ENCODE assay signal across 8 cellular contexts in the genomic region with DNA sequence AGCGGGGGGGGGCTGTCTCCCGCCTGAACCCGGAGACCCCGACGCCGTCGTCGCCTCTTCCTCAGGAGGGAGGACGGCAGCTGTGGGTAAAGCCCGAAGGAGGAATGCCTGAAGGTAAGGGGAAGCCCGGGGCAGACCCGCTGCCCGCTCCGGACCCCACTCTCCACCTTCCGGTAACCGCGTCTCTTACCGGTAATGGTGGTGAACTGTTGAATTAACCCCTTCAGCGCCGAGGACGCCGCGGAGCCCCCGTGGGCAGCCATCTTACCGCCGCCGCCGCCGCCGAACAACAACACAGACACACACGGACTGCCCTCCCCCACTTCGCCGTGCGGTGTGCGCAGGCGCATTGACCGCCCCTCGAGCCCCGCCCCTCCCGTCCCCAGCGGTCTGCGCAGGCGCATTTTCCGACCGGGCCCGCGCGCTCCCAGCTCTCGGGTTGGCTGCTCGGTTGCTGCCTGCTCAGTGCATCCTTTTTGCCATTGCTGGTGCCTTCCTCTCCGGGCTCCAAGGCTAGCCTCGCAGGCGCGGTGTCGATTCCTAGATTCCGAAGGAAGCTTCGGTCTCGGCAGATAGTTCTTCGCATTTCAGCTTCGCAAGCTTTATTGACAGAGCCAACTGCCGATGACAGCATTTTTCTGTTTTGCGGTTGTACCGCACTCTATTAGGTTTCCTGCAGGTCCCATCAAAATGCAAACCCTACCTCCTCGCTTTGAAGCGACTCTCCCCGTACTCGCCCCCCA. TPM values are rescaled to one million over a fixed set of nuclear protein-coding genes. Genes with fewer than 3 reads are reported as not detected.
DNase-seq lines count a peak whose midpoint lies in the region; ATAC-seq and TF ChIP-seq lines count a peak whose summit lies in the region.

A gene with protein sequence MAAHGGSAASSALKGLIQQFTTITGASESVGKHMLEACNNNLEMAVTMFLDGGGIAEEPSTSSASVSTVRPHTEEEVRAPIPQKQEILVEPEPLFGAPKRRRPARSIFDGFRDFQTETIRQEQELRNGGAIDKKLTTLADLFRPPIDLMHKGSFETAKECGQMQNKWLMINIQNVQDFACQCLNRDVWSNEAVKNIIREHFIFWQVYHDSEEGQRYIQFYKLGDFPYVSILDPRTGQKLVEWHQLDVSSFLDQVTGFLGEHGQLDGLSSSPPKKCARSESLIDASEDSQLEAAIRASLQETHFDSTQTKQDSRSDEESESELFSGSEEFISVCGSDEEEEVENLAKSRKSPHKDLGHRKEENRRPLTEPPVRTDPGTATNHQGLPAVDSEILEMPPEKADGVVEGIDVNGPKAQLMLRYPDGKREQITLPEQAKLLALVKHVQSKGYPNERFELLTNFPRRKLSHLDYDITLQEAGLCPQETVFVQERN (minus strand): TSS at position 291 of the 743 bp plus-strand sequence. CDS start 28 bp downstream, at position 263.

- H3K4me1 ChIP-seq in prostate gland (replicated peaks): no peaks in the 10 kb centered on the region

- peak in 1 of 4 experiments; percentile 12 for TF ChIP-seq CTCF in prostate gland (IDR thresholded peaks at IDR 0.05)

- 1% methylated on average over 58 of the region's 67 CpGs for WGBS in prostate gland

- H3K4me3 ChIP-seq in prostate gland: peak within 1 kb of the TSS; percentile 96 to 100

- peak; percentile 87 for ATAC-seq in GM18498 (IDR thresholded peaks at IDR 0.05; ENCODE audit: unreplicated experiment)
- ATAC-seq in HG02938 (IDR thresholded peaks at IDR 0.05; ENCODE audit: unreplicated experiment): peak; percentile 80
- peak; percentile 97 for ATAC-seq in left ventricle myocardium superior

- TF ChIP-seq POLR2A in prostate gland (IDR thresholded peaks at IDR 0.05): peak; percentile 91

- H3K27me3 ChIP-seq in prostate gland (replicated peaks; ENCODE audit: insufficient read depth): no peaks in the 10 kb centered on the region

- intact Hi-C loops in left ventricle myocardium superior (cut with micrococcal nuclease) (no loop called here), prostate gland (cut with DNase I) (loop anchor here (2.0 kb wide), 1 partner anchor 70 kb away; a partner anchor contains a TSS)

- H3K27ac ChIP-seq in prostate gland: peak within 1 kb of the TSS; percentile 95 to 98

- no peaks in the 10 kb centered on the region for H3K9me3 ChIP-seq in prostate gland

- DNase-seq in NCI-H187 treated with DMSO at 0.1 percent for 48 hours (lab: John Stamatoyannopoulos, UW) (peak; percentile 76), T-helper 2 cell (peak; percentile 91 to 97 (median 94)), anterior cingulate cortex (lab: John Stamatoyannopoulos, UW) (peak; percentile 70 to 98 (median 94)), left ventricle myocardium superior (peak; percentile 97), prostate gland (ENCODE audit: low spot score) (peak; percentile 93), ureter (ENCODE audit: low spot score) (peak; percentile 96)

- no peaks in the 10 kb centered on the region for H3K36me3 ChIP-seq in prostate gland

RNA-seq across cellular contexts. Expression of the gene that starts here (rescaled TPM):
- total RNA-seq in left ventricle myocardium superior: 36.0 TPM
- 10 to 100 TPM; 19.1 to 36.9 TPM for total RNA-seq in prostate gland
- 53.2 TPM for total RNA-seq in ureter

Comparison
In these comparisons a context has a peak if more than half of its experiments do, and no peak if none do; other contexts are left out.
1. Peak in every context shown above with its lines: DNase-seq, ATAC-seq, H3K4me3 ChIP-seq and H3K27ac ChIP-seq.